Comparison of ENCODE assay signal across 1 cellular context in genomic region chrX:150037041-150037440, GRCh38.
TF ChIP-seq lines count a peak whose summit lies in the region.

No MANE protein-coding gene starts in this region.

TF ChIP-seq in HepG2, 621 proteins besides CTCF, POLR2A, EP300 and RAD21 (continued from another document and continues in another):
- TF ChIP-seq ZFP36L1 (CRISPR knock-in tag; IDR thresholded peaks at IDR 0.05) (no peak), ZNF629 (CRISPR knock-in tag; conservative IDR thresholded peaks at IDR 0.05) (peak; percentile 70), HCFC1 (IDR thresholded peaks at IDR 0.05; ENCODE audit: low read depth, low read length) (no peak), MED1 (CRISPR knock-in tag; IDR thresholded peaks at IDR 0.05) (peak; percentile 52; the same call in 1 of the 2 replicates), AHDC1 (CRISPR knock-in tag; IDR thresholded peaks at IDR 0.05; ENCODE audit: borderline replicate concordance) (0 out of 2 replicates have a peak, but pooled peaks have one; percentile 37), HNF4A (CRISPR knock-in tag; IDR thresholded peaks at IDR 0.05) (peak; percentile 36; the same call in 1 of the 2 replicates), STAT5B (CRISPR knock-in tag; IDR thresholded peaks at IDR 0.05) (no peak), ATF3 (CRISPR knock-in tag; IDR thresholded peaks at IDR 0.05) (no peak), BCL6 (CRISPR knock-in tag; IDR thresholded peaks at IDR 0.05) (peak; percentile 30; the same call in 1 of the 2 replicates), ZBTB26 (CRISPR knock-in tag; IDR thresholded peaks at IDR 0.05; ENCODE audit: borderline replicate concordance) (no peak), SETDB1 (CRISPR knock-in tag; IDR thresholded peaks at IDR 0.05; ENCODE audit: borderline replicate concordance) (no peak), ZIK1 (CRISPR knock-in tag; IDR thresholded peaks at IDR 0.05; ENCODE audit: borderline replicate concordance, low read depth) (no peak), FOSL2 (CRISPR knock-in tag; IDR thresholded peaks at IDR 0.05) (peak; percentile 53; the same call in 1 of the 2 replicates), NCOA5 (CRISPR knock-in tag; IDR thresholded peaks at IDR 0.05) (no peak), HOXA7 (CRISPR knock-in tag; IDR thresholded peaks at IDR 0.05) (no peak), ETV5 (CRISPR knock-in tag; IDR thresholded peaks at IDR 0.05; ENCODE audit: borderline replicate concordance) (peak; percentile 83), ZNF510 (CRISPR knock-in tag; IDR thresholded peaks at IDR 0.05; ENCODE audit: low read depth) (no peak), FOXA1 (IDR thresholded peaks at IDR 0.05) (no peak), FOXA1 (CRISPR knock-in tag; IDR thresholded peaks at IDR 0.05) (no peak), NR2F2 (IDR thresholded peaks at IDR 0.05; ENCODE audit: borderline replicate concordance, low read depth) (peak; percentile 78), ATM (IDR thresholded peaks at IDR 0.05; ENCODE audit: borderline replicate concordance) (no peak), ZNF230 (CRISPR knock-in tag; IDR thresholded peaks at IDR 0.05) (no peak), JDP2 (CRISPR knock-in tag; IDR thresholded peaks at IDR 0.05; ENCODE audit: borderline replicate concordance) (no peak), ZNF501 (CRISPR knock-in tag; IDR thresholded peaks at IDR 0.05) (no peak), NPAS2 (CRISPR knock-in tag; IDR thresholded peaks at IDR 0.05; ENCODE audit: borderline replicate concordance) (no peak), MEF2D (CRISPR knock-in tag; IDR thresholded peaks at IDR 0.05) (no peak), ELF3 (CRISPR knock-in tag; IDR thresholded peaks at IDR 0.05) (peak; percentile 68), SAP130 (CRISPR knock-in tag; IDR thresholded peaks at IDR 0.05; ENCODE audit: low read depth) (peak; percentile 36), ZNF460 (CRISPR knock-in tag; IDR thresholded peaks at IDR 0.05; ENCODE audit: borderline replicate concordance) (no peak), RFX1 (IDR thresholded peaks at IDR 0.05) (no peak), RBFOX2 (IDR thresholded peaks at IDR 0.05; ENCODE audit: low read depth, low read length) (no peak), ZNF776 (CRISPR knock-in tag; IDR thresholded peaks at IDR 0.05) (no peak), THAP9 (CRISPR knock-in tag; IDR thresholded peaks at IDR 0.05; ENCODE audit: borderline replicate concordance) (no peak)
- TF ChIP-seq, protein P1, sequence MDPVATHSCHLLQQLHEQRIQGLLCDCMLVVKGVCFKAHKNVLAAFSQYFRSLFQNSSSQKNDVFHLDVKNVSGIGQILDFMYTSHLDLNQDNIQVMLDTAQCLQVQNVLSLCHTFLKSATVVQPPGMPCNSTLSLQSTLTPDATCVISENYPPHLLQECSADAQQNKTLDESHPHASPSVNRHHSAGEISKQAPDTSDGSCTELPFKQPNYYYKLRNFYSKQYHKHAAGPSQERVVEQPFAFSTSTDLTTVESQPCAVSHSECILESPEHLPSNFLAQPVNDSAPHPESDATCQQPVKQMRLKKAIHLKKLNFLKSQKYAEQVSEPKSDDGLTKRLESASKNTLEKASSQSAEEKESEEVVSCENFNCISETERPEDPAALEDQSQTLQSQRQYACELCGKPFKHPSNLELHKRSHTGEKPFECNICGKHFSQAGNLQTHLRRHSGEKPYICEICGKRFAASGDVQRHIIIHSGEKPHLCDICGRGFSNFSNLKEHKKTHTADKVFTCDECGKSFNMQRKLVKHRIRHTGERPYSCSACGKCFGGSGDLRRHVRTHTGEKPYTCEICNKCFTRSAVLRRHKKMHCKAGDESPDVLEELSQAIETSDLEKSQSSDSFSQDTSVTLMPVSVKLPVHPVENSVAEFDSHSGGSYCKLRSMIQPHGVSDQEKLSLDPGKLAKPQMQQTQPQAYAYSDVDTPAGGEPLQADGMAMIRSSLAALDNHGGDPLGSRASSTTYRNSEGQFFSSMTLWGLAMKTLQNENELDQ (CRISPR knock-in tag; IDR thresholded peaks at IDR 0.05; ENCODE audit: borderline replicate concordance): no peak
- TF ChIP-seq, protein P2, sequence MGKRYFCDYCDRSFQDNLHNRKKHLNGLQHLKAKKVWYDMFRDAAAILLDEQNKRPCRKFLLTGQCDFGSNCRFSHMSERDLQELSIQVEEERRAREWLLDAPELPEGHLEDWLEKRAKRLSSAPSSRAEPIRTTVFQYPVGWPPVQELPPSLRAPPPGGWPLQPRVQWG (CRISPR knock-in tag; IDR thresholded peaks at IDR 0.05; ENCODE audit: borderline replicate concordance, low read depth): no peak
- TF ChIP-seq, protein P3, sequence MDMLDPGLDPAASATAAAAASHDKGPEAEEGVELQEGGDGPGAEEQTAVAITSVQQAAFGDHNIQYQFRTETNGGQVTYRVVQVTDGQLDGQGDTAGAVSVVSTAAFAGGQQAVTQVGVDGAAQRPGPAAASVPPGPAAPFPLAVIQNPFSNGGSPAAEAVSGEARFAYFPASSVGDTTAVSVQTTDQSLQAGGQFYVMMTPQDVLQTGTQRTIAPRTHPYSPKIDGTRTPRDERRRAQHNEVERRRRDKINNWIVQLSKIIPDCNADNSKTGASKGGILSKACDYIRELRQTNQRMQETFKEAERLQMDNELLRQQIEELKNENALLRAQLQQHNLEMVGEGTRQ (IDR thresholded peaks at IDR 0.05; ENCODE audit: low read depth, low read length): no peak
- TF ChIP-seq, protein P3 (CRISPR knock-in tag; IDR thresholded peaks at IDR 0.05; ENCODE audit: borderline replicate concordance): no peak
- TF ChIP-seq, protein P4, sequence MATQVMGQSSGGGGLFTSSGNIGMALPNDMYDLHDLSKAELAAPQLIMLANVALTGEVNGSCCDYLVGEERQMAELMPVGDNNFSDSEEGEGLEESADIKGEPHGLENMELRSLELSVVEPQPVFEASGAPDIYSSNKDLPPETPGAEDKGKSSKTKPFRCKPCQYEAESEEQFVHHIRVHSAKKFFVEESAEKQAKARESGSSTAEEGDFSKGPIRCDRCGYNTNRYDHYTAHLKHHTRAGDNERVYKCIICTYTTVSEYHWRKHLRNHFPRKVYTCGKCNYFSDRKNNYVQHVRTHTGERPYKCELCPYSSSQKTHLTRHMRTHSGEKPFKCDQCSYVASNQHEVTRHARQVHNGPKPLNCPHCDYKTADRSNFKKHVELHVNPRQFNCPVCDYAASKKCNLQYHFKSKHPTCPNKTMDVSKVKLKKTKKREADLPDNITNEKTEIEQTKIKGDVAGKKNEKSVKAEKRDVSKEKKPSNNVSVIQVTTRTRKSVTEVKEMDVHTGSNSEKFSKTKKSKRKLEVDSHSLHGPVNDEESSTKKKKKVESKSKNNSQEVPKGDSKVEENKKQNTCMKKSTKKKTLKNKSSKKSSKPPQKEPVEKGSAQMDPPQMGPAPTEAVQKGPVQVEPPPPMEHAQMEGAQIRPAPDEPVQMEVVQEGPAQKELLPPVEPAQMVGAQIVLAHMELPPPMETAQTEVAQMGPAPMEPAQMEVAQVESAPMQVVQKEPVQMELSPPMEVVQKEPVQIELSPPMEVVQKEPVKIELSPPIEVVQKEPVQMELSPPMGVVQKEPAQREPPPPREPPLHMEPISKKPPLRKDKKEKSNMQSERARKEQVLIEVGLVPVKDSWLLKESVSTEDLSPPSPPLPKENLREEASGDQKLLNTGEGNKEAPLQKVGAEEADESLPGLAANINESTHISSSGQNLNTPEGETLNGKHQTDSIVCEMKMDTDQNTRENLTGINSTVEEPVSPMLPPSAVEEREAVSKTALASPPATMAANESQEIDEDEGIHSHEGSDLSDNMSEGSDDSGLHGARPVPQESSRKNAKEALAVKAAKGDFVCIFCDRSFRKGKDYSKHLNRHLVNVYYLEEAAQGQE (IDR thresholded peaks at IDR 0.05; ENCODE audit: borderline replicate concordance in 1 of 2, low read depth in 1 of 2, low read length in 2 of 2): no peak
- TF ChIP-seq, protein P5, sequence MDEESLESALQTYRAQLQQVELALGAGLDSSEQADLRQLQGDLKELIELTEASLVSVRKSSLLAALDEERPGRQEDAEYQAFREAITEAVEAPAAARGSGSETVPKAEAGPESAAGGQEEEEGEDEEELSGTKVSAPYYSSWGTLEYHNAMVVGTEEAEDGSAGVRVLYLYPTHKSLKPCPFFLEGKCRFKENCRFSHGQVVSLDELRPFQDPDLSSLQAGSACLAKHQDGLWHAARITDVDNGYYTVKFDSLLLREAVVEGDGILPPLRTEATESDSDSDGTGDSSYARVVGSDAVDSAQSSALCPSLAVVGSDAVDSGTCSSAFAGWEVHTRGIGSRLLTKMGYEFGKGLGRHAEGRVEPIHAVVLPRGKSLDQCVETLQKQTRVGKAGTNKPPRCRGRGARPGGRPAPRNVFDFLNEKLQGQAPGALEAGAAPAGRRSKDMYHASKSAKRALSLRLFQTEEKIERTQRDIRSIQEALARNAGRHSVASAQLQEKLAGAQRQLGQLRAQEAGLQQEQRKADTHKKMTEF (CRISPR knock-in tag; IDR thresholded peaks at IDR 0.05): 0 out of 2 replicates have a peak, but pooled peaks have one; percentile 27
- TF ChIP-seq, protein P6, sequence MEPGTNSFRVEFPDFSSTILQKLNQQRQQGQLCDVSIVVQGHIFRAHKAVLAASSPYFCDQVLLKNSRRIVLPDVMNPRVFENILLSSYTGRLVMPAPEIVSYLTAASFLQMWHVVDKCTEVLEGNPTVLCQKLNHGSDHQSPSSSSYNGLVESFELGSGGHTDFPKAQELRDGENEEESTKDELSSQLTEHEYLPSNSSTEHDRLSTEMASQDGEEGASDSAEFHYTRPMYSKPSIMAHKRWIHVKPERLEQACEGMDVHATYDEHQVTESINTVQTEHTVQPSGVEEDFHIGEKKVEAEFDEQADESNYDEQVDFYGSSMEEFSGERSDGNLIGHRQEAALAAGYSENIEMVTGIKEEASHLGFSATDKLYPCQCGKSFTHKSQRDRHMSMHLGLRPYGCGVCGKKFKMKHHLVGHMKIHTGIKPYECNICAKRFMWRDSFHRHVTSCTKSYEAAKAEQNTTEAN (CRISPR knock-in tag; conservative IDR thresholded peaks at IDR 0.05): no peak
